In the genomic region with DNA sequence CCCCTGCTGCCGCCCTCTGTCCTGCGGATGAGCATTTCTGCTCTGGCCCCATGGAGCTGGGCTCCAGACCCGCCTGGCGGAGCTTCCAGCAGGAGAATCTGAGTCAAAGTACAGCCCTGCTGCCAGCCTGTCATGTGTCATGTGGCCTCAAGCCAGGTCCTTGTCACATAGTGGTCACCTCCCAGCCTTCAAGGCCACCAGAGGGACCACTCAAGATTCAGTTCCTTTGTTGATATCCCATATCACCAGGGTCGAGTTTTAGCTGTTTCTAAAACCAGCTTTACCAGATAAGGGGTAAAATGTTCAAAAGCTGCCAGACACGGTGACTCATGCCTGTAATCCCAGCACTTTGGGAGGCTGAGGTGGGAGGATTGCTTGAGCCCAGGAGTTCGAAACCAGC, we compare ENCODE assay signal across 14 cellular contexts. TPM values are rescaled to one million over a fixed set of nuclear protein-coding genes. Genes with fewer than 3 reads are reported as not detected.
DNase-seq lines count a peak whose midpoint lies in the region; ATAC-seq, FAIRE-seq and TF ChIP-seq lines count a peak whose summit lies in the region.
"Had no signal": no experiment of that assay in that cellular context is flagged by ENCODE, and none has a peak within 500 bp of the region (broad histone marks: within the 10 kb centered on the region; RNA-seq: fewer than 3 reads in every experiment).

No MANE protein-coding gene starts in this region.

- ATAC-seq in heart right ventricle, result peak; percentile 65 to 83 (median 78)
- ATAC-seq in psoas muscle, result peak; percentile 74 to 88 (median 86)
- no peak for ATAC-seq in GM21528 (IDR thresholded peaks at IDR 0.05; ENCODE audit: low FRiP score, unreplicated experiment)
- ATAC-seq: esophagus mucosa had no signal

- no peak overlapping the region for H2AFZ ChIP-seq in OCI-LY7 (ENCODE audit: low read length)

- CTCF ChIA-PET in OCI-LY7 (lab: Charles Lee; ENCODE audit: unreplicated experiment), result no interaction called here

- H4K20me1 ChIP-seq in OCI-LY7 (ENCODE audit: insufficient read depth, low read length), result no peaks in the 10 kb centered on the region; the same call in 1 of the 2 replicates

- no peaks in the 10 kb centered on the region for H3K9me3 ChIP-seq in heart right ventricle
- H3K9me3 ChIP-seq in psoas muscle, result no peaks in the 10 kb centered on the region
- no peaks in the 10 kb centered on the region for H3K9me3 ChIP-seq in OCI-LY7 (ENCODE audit: low read length)

- no peaks in the 10 kb centered on the region for H3K9me2 ChIP-seq in OCI-LY7 (ENCODE audit: insufficient read depth, low read length)

- H3K4me3 ChIP-seq in heart right ventricle (no peak overlapping the region), psoas muscle (no peak overlapping the region), OCI-LY7 (ENCODE audit: low read depth, low read length, poor library complexity, severe bottlenecking) (no peak overlapping the region)

- intact Hi-C loops in heart right ventricle (cut with DNase I), result no loop called here
- intact Hi-C loops in psoas muscle (cut with DNase I), result no loop called here
- intact Hi-C loops in OCI-LY7 (cut with micrococcal nuclease; ENCODE audit: unreplicated experiment), result no loop called here

- no peak for TF ChIP-seq POLR2A in H54 (IDR thresholded peaks at IDR 0.05; ENCODE audit: low read depth, low read length)

- peaks cover 0 to 28% (median 19%) of the 10 kb centered on the region in 9 donors for H3K4me1 ChIP-seq in heart right ventricle
- peaks cover 4% of the 10 kb centered on the region for H3K4me1 ChIP-seq in psoas muscle
- no peaks in the 10 kb centered on the region for H3K4me1 ChIP-seq in OCI-LY7 (ENCODE audit: insufficient read depth, low read length, poor library complexity, severe bottlenecking)

- H3K27me3 ChIP-seq in heart right ventricle (no peaks in the 10 kb centered on the region), psoas muscle (ENCODE audit: insufficient read depth in 3 of 3, low read length in 2 of 3) (no peaks in the 10 kb centered on the region)

- TF ChIP-seq CTCF in VCaP (conservative IDR thresholded peaks at IDR 0.05) (no peak), heart right ventricle (IDR thresholded peaks at IDR 0.05) (peak in 1 of 9 donors; percentile 18), psoas muscle (IDR thresholded peaks at IDR 0.05) (no peak), OCI-LY7 (conservative IDR thresholded peaks at IDR 0.05; ENCODE audit: low read length) (no peak)

- peak; percentile 74 for DNase-seq in H54 (ENCODE audit: insufficient read length, low spot score)
- peak; percentile 70 to 79 for DNase-seq in heart right ventricle
- peak; percentile 46 to 74 for DNase-seq in psoas muscle
- no peak for DNase-seq in NCI-H345 (lab: John Stamatoyannopoulos, UW)
- no peak for DNase-seq in OCI-LY7 (ENCODE audit: low spot score)
- DNase-seq: activated CD8-positive, alpha-beta memory T cell treated with anti-CD3 and anti-CD28 coated beads, Interleukin-2, amount 50 U/mL, for 4 hours; hippocampal formation; KG1; NCI-H1092 treated with DMSO at 0.1 percent for 48 hours; NCI-H748 treated with DMSO at 0.1 percent for 48 hours; small intestine had no signal

- H3K27ac ChIP-seq in VCaP (peak overlapping the region; percentile 15; the same call in 1 of the 2 replicates), heart right ventricle (peak overlapping the region; percentile 35 to 89 (median 78)), psoas muscle (peak overlapping the region; percentile 66), OCI-LY7 (ENCODE audit: low read depth, low read length, poor library complexity, severe bottlenecking) (no peak overlapping the region)

- H3K36me3 ChIP-seq in heart right ventricle (peaks cover 0 to 76% (median 8%) of the 10 kb centered on the region in 9 donors), psoas muscle (ENCODE audit: insufficient read depth in 1 of 2, low read depth in 1 of 2) (peaks cover 3 to 53% of the 10 kb centered on the region in 2 donors), OCI-LY7 (ENCODE audit: insufficient read depth, low read length) (peaks cover 96% of the 10 kb centered on the region)

- POLR2A ChIA-PET in OCI-LY7 (lab: Charles Lee), result no interaction called here

- FAIRE-seq in H54 (lab: Jason Lieb, UNC), result no peak
- FAIRE-seq: small intestine had no signal

- no peaks in the 10 kb centered on the region for H3K79me2 ChIP-seq in OCI-LY7 (ENCODE audit: insufficient read depth, low read depth, low read length)

- H3K4me2 ChIP-seq in OCI-LY7 (ENCODE audit: low read length), result no peak overlapping the region

- no TSS peak for BruUV-seq in OCI-LY7 (replicated peaks; lab: Mats Ljungman, UMichigan)

- 57% methylated on average over 7 of the region's 7 CpGs for WGBS in heart right ventricle, 2 donors
- whole genome bisulfite sequencing in psoas muscle, 3 donors, result 58 to 76% (median 59%) methylated on average over 7 of the region's 7 CpGs

RNA-seq across cellular contexts. Expression of a gene that starts 13.4 kb away (rescaled TPM):
- total RNA-seq in heart right ventricle, result 10 to 100 TPM; 37.5 to 72.5 (median 41.2) TPM
- polyA plus RNA-seq in heart right ventricle, result 10 to 100 TPM; 84.1 to 85.3 TPM
- 10 to 100 TPM; 46.0 to 60.2 (median 55.9) TPM for total RNA-seq in psoas muscle
- polyA plus RNA-seq in psoas muscle, result 10 to 100 TPM; 58.3 to 92.2 (median 85.9) TPM
- 191 and 217 TPM in 2 replicates for total RNA-seq in OCI-LY7 (2014; rRNA removed; shearing (Covaris generic))
- 140 and 170 TPM in 2 replicates for total RNA-seq in OCI-LY7 (2022)

RNA-seq across cellular contexts. Expression of a gene that starts 15.7 kb away (rescaled TPM):
- total RNA-seq in heart right ventricle (10 to 100 TPM; 52.6 to 84.9 (median 64.6) TPM), psoas muscle (100 to 1,000 TPM in 1 of 4 donors, 10 to 100 TPM in 3; 63.4 to 104 (median 77.8) TPM), OCI-LY7 (2022) (68.2 and 70.9 TPM in 2 replicates)
- polyA plus RNA-seq in heart right ventricle (100 to 1,000 TPM in 1 of 2 donors, 10 to 100 TPM in 1; 90.2 to 102 TPM), psoas muscle (100 to 1,000 TPM in 2 of 3 donors, 10 to 100 TPM in 1; 99.1 to 186 (median 123) TPM)
- 67.5 and 82.4 TPM in 2 replicates for total RNA-seq in OCI-LY7 (2014; rRNA removed; shearing (Covaris generic))

RNA-seq across cellular contexts. Expression of a gene that starts 20.9 kb away (rescaled TPM):
- total RNA-seq in heart right ventricle (1 to 10 TPM; 3.1 to 5.6 (median 4.7) TPM), psoas muscle (1 to 10 TPM; 3.5 to 6.5 (median 4.5) TPM), OCI-LY7 (2022) (3.7 and 3.9 TPM in 2 replicates)
- polyA plus RNA-seq in heart right ventricle (1 to 10 TPM in 1 of 2 donors, under 1 TPM in 1; 0.94 to 6.7 TPM), psoas muscle (1 to 10 TPM; 1.8 to 5.2 (median 3.6) TPM)
- total RNA-seq in OCI-LY7 (2014; rRNA removed; shearing (Covaris generic)), result 1.6 and 4.4 TPM in 2 replicates

RNA-seq across cellular contexts. Expression of a gene that starts 42.5 kb away (rescaled TPM):
- 10 to 100 TPM in 2 of 10 donors, 1 to 10 TPM in 8; 4.9 to 11.3 (median 8.5) TPM for total RNA-seq in heart right ventricle
- 1 to 10 TPM; 2.6 to 2.9 TPM for polyA plus RNA-seq in heart right ventricle
- 10 to 100 TPM in 2 of 4 donors, 1 to 10 TPM in 2; 2.9 to 16.0 (median 8.5) TPM for total RNA-seq in psoas muscle
- polyA plus RNA-seq in psoas muscle, result 1 to 10 TPM; 1.7 to 2.4 (median 1.9) TPM
- 2.4 and 2.8 TPM in 2 replicates for total RNA-seq in OCI-LY7 (2014; rRNA removed; shearing (Covaris generic))
- 5.1 and 6.9 TPM in 2 replicates for total RNA-seq in OCI-LY7 (2022)

RNA-seq across cellular contexts. Expression of a gene that starts 58.9 kb away (rescaled TPM):
- total RNA-seq in heart right ventricle, result 10 to 100 TPM; 16.5 to 27.7 (median 21.6) TPM
- 10 to 100 TPM; 26.1 to 66.8 TPM for polyA plus RNA-seq in heart right ventricle
- total RNA-seq in psoas muscle, result 10 to 100 TPM; 16.9 to 26.8 (median 20.0) TPM
- polyA plus RNA-seq in psoas muscle, result 10 to 100 TPM; 28.4 to 70.1 (median 32.6) TPM
- total RNA-seq in OCI-LY7 (2014; rRNA removed; shearing (Covaris generic)), result 33.3 and 45.6 TPM in 2 replicates
- total RNA-seq in OCI-LY7 (2022), result 38.6 and 46.8 TPM in 2 replicates

Comparison
In these comparisons a context has a peak if more than half of its experiments do, and no peak if none do; other contexts are left out.
1. DNase-seq: peak in H54 (single experiment), heart right ventricle (2 of 2) and psoas muscle (2 of 2); none in NCI-H345 (single experiment) and OCI-LY7 (single experiment).